29 cellular contexts compared by ENCODE assay signal in genomic region chr20:52011093-52011492, GRCh38.
"Had no signal": no experiment of that assay in that cellular context is flagged by ENCODE, and none has a peak within 500 bp of the region (broad histone marks: within the 10 kb centered on the region; RNA-seq: fewer than 3 reads in every experiment).

No MANE protein-coding gene starts in this region.

- H3K27ac Mint-ChIP-seq: naive thymus-derived CD8-positive, alpha-beta T cell; natural killer cell treated with Interleukin-12 subunit alpha and Interleukin-12 subunit beta and Interleukin-15 and Interleukin-18, amount 100 ng/mL, for 72 hours; progenitor cell of endocrine pancreas; stimulated activated effector memory CD8-positive, alpha-beta T cell treated with anti-CD3 and anti-CD28 coated beads, Interleukin-12 subunit alpha, Interleukin-12 subunit beta, amount 100 ng/mL, for 72 hours; stimulated activated naive B cell treated with anti-CD40 and anti-IgM and Interleukin-4, amounts not matched to agents 10 μg/mL and 1 μg/mL and 100 μg/mL, for 72 hours; stimulated activated naive CD8-positive, alpha-beta T cell treated with anti-CD3 and anti-CD28 coated beads, Interleukin-15, Interleukin-2, amounts not matched to agents 100 ng/mL and 50 ng/mL, for 24 hours had no signal

- DNase-seq: naive thymus-derived CD8-positive, alpha-beta T cell; nephron progenitor cell; occipital lobe; ovary; posterior cingulate gyrus; psoas muscle; right cardiac atrium; right lobe of liver; sigmoid colon; small intestine; stimulated activated CD4-positive, alpha-beta T cell treated with anti-CD3 and anti-CD28 coated beads, Interleukin-15, amount 100 ng/mL, for 24 hours; stimulated activated CD4-positive, alpha-beta T cell treated with anti-CD3 and anti-CD28 coated beads, Interleukin-2, amount 100 ng/mL, for 24 hours; stimulated activated CD4-positive, alpha-beta T cell treated with anti-CD3 and anti-CD28 coated beads, Interleukin-2, amount 100 ng/mL, for 48 hours; stimulated activated CD4-positive, alpha-beta T cell treated with anti-CD3 and anti-CD28 coated beads, Interleukin-4, amount 100 ng/mL, for 24 hours; stimulated activated naive B cell treated with anti-CD40 and anti-IgM and Interleukin-4, amounts not matched to agents 10 μg/mL and 1 μg/mL and 100 μg/mL, for 72 hours; stimulated activated naive CD4-positive, alpha-beta T cell treated with Interleukin-2 at 50 U/mL for 16 hours; stomach; thyroid gland; trophoblast cell; upper lobe of left lung; uterus had no signal

- H3K9me3 ChIP-seq: ovary, right lobe of liver, thoracic aorta, thyroid gland had no signal

- H3K4me3 ChIP-seq: ovary, psoas muscle, right lobe of liver, sigmoid colon, stomach, thoracic aorta, thyroid gland, tibial nerve, upper lobe of left lung, uterus had no signal

- H3K27me3 ChIP-seq: ovary, right lobe of liver, sigmoid colon, stomach, thyroid gland, tibial nerve, upper lobe of left lung, uterus had no signal

- H3K36me3 Mint-ChIP-seq: stimulated activated effector memory CD8-positive, alpha-beta T cell treated with anti-CD3 and anti-CD28 coated beads, Interleukin-12 subunit alpha, Interleukin-12 subunit beta, amount 100 ng/mL, for 72 hours had no signal

- H3K27ac ChIP-seq: ovary, parathyroid adenoma, psoas muscle, right lobe of liver, sigmoid colon, stomach, thoracic aorta, thyroid gland, tibial nerve, upper lobe of left lung, uterus had no signal

- H3K4me1 ChIP-seq: parathyroid adenoma, psoas muscle, right lobe of liver, sigmoid colon, stomach, thyroid gland, tibial nerve, upper lobe of left lung, uterus had no signal

- H2AFZ ChIP-seq: parathyroid adenoma had no signal

- ATAC-seq: naive thymus-derived CD8-positive, alpha-beta T cell; natural killer cell treated with Interleukin-12 subunit alpha and Interleukin-12 subunit beta and Interleukin-15 and Interleukin-18, amount 100 ng/mL, for 72 hours; psoas muscle; right cardiac atrium; right lobe of liver; stimulated activated effector memory CD8-positive, alpha-beta T cell treated with anti-CD3 and anti-CD28 coated beads, Interleukin-12 subunit alpha, Interleukin-12 subunit beta, amount 100 ng/mL, for 72 hours; stimulated activated naive B cell treated with anti-CD40 and anti-IgM and Interleukin-4, amounts not matched to agents 10 μg/mL and 1 μg/mL and 100 μg/mL, for 72 hours had no signal

- H3K79me2 ChIP-seq: parathyroid adenoma had no signal

- H3K9ac ChIP-seq: parathyroid adenoma had no signal

- FAIRE-seq: small intestine had no signal

- H3K4me3 Mint-ChIP-seq: naive thymus-derived CD8-positive, alpha-beta T cell; natural killer cell treated with Interleukin-12 subunit alpha and Interleukin-12 subunit beta and Interleukin-15 and Interleukin-18, amount 100 ng/mL, for 72 hours; nephron progenitor cell; neural crest cell; stimulated activated effector memory CD8-positive, alpha-beta T cell treated with anti-CD3 and anti-CD28 coated beads, Interleukin-12 subunit alpha, Interleukin-12 subunit beta, amount 100 ng/mL, for 72 hours; stimulated activated naive B cell treated with anti-CD40 and anti-IgM and Interleukin-4, amounts not matched to agents 10 μg/mL and 1 μg/mL and 100 μg/mL, for 72 hours; stimulated activated naive CD8-positive, alpha-beta T cell treated with anti-CD3 and anti-CD28 coated beads, Interleukin-15, Interleukin-2, amounts not matched to agents 100 ng/mL and 50 ng/mL, for 24 hours had no signal

- H3K9me3 Mint-ChIP-seq: natural killer cell treated with Interleukin-12 subunit alpha and Interleukin-12 subunit beta and Interleukin-15 and Interleukin-18, amount 100 ng/mL, for 72 hours had no signal

- H3K27me3 Mint-ChIP-seq: natural killer cell treated with Interleukin-12 subunit alpha and Interleukin-12 subunit beta and Interleukin-15 and Interleukin-18, amount 100 ng/mL, for 72 hours; progenitor cell of endocrine pancreas had no signal

- H3K4me1 Mint-ChIP-seq: naive thymus-derived CD8-positive, alpha-beta T cell; stimulated activated effector memory CD8-positive, alpha-beta T cell treated with anti-CD3 and anti-CD28 coated beads, Interleukin-12 subunit alpha, Interleukin-12 subunit beta, amount 100 ng/mL, for 72 hours; stimulated activated naive B cell treated with anti-CD40 and anti-IgM and Interleukin-4, amounts not matched to agents 10 μg/mL and 1 μg/mL and 100 μg/mL, for 72 hours had no signal

- H3K36me3 ChIP-seq: ovary, right lobe of liver, sigmoid colon, stomach, thoracic aorta, thyroid gland, tibial nerve, upper lobe of left lung, uterus had no signal
